Comparison of ENCODE assay signal across 14 cellular contexts in genomic region chr5:176743828-176744583, GRCh38.
DNase-seq lines count a peak whose midpoint lies in the region; ATAC-seq and TF ChIP-seq lines count a peak whose summit lies in the region.
"Had no signal": no experiment of that assay in that cellular context is flagged by ENCODE, and none has a peak within 500 bp of the region (broad histone marks: within the 10 kb centered on the region; RNA-seq: fewer than 3 reads in every experiment).

No MANE protein-coding gene starts in this region.

- H3K4me1 ChIP-seq in suprapubic skin: peaks cover 15% of the 10 kb centered on the region
- peaks cover 0 to 14% (median 4%) of the 10 kb centered on the region in 3 donors for H3K4me1 ChIP-seq in gastroesophageal sphincter

- H3K27ac Mint-ChIP-seq in activated naive CD8-positive, alpha-beta T cell: no peak overlapping the region
- no peak overlapping the region for H3K27ac Mint-ChIP-seq in activated naive CD8-positive, alpha-beta T cell treated with anti-CD3 and anti-CD28 coated beads for 36 hours
- H3K27ac Mint-ChIP-seq in WTC11: no peak overlapping the region
- H3K27ac Mint-ChIP-seq: activated CD4-positive, alpha-beta T cell treated with anti-CD3 and anti-CD28 coated beads for 36 hours; activated naive CD4-positive, alpha-beta T cell treated with anti-CD3 and anti-CD28 coated beads, Interleukin-2, amount 10 ng/mL, durations not matched to agents 7 days and 5 days had no signal

- no peaks in the 10 kb centered on the region for H3K9me3 Mint-ChIP-seq in activated naive CD8-positive, alpha-beta T cell (ENCODE audit: low read depth)
- H3K9me3 Mint-ChIP-seq in activated naive CD8-positive, alpha-beta T cell treated with anti-CD3 and anti-CD28 coated beads for 36 hours: no peaks in the 10 kb centered on the region
- no peaks in the 10 kb centered on the region for H3K9me3 Mint-ChIP-seq in WTC11
- H3K9me3 Mint-ChIP-seq: activated naive CD4-positive, alpha-beta T cell treated with anti-CD3 and anti-CD28 coated beads, Interleukin-2, amount 10 ng/mL, durations not matched to agents 7 days and 5 days had no signal

- DNase-seq in activated naive CD8-positive, alpha-beta T cell treated with anti-CD3 and anti-CD28 coated beads for 36 hours: no peak
- DNase-seq in WTC11 (ENCODE audit: low spot score) (no peak), islet precursor cell (peak; percentile 50), suprapubic skin (ENCODE audit: low spot score in 2 of 2) (peak; percentile 34 to 51)
- DNase-seq: activated CD4-positive, alpha-beta T cell treated with anti-CD3 and anti-CD28 coated beads for 36 hours; activated naive CD4-positive, alpha-beta T cell treated with anti-CD3 and anti-CD28 coated beads, Interleukin-2, amount 10 ng/mL, durations not matched to agents 7 days and 5 days; NCI-H2171 treated with DMSO at 0.1 percent for 48 hours; SHP77; transverse colon had no signal

- TF ChIP-seq CTCF in WTC11 (IDR thresholded peaks at IDR 0.05) (no peak), suprapubic skin (IDR thresholded peaks at IDR 0.05) (no peak), gastroesophageal sphincter (IDR thresholded peaks at IDR 0.05) (no peak)

- H3K9me3 ChIP-seq in suprapubic skin (no peaks in the 10 kb centered on the region), gastroesophageal sphincter (no peaks in the 10 kb centered on the region)
- H3K9me3 ChIP-seq: BLaER1, transverse colon had no signal

- H3K27me3 Mint-ChIP-seq in activated naive CD8-positive, alpha-beta T cell: peaks cover 48% of the 10 kb centered on the region
- peaks cover 95% of the 10 kb centered on the region for H3K27me3 Mint-ChIP-seq in activated naive CD8-positive, alpha-beta T cell treated with anti-CD3 and anti-CD28 coated beads for 36 hours
- peaks cover 41% of the 10 kb centered on the region for H3K27me3 Mint-ChIP-seq in WTC11 (ENCODE audit: low read depth)

- H3K4me1 Mint-ChIP-seq in activated naive CD8-positive, alpha-beta T cell (ENCODE audit: low read depth): peaks cover 30% of the 10 kb centered on the region
- peaks cover 10% of the 10 kb centered on the region for H3K4me1 Mint-ChIP-seq in activated naive CD8-positive, alpha-beta T cell treated with anti-CD3 and anti-CD28 coated beads for 36 hours
- peaks cover 67% of the 10 kb centered on the region for H3K4me1 Mint-ChIP-seq in WTC11

- H3K36me3 ChIP-seq in suprapubic skin (no peaks in the 10 kb centered on the region), gastroesophageal sphincter (no peaks in the 10 kb centered on the region)
- H3K36me3 ChIP-seq: BLaER1, transverse colon had no signal

- CTCF ChIA-PET in WTC11 (lab: Charles Lee): interaction anchor here (0.6 to 8.1 kb wide), 28 partner anchors 8 to 328 kb away, joined by 3 to 106 read pairs (median 6); partner anchors contain the start of gene TSPAN17

- no peaks in the 10 kb centered on the region for H3K36me3 Mint-ChIP-seq in activated naive CD8-positive, alpha-beta T cell
- no peaks in the 10 kb centered on the region for H3K36me3 Mint-ChIP-seq in activated naive CD8-positive, alpha-beta T cell treated with anti-CD3 and anti-CD28 coated beads for 36 hours
- H3K36me3 Mint-ChIP-seq in WTC11: no peaks in the 10 kb centered on the region
- H3K36me3 Mint-ChIP-seq: activated naive CD4-positive, alpha-beta T cell treated with anti-CD3 and anti-CD28 coated beads, Interleukin-2, amount 10 ng/mL, durations not matched to agents 7 days and 5 days had no signal

- POLR2A ChIA-PET in WTC11 (lab: Charles Lee): interaction anchor here (0.7 kb wide), 1 partner anchor 42 kb away, joined by 3 read pairs; no protein-coding TSS in a partner anchor

- H3K4me3 Mint-ChIP-seq in activated naive CD8-positive, alpha-beta T cell: peak overlapping the region; percentile 52
- no peak overlapping the region for H3K4me3 Mint-ChIP-seq in activated naive CD8-positive, alpha-beta T cell treated with anti-CD3 and anti-CD28 coated beads for 36 hours
- peak overlapping the region; percentile 70 for H3K4me3 Mint-ChIP-seq in WTC11
- H3K4me3 Mint-ChIP-seq: activated CD4-positive, alpha-beta T cell treated with anti-CD3 and anti-CD28 coated beads for 36 hours; activated naive CD4-positive, alpha-beta T cell treated with anti-CD3 and anti-CD28 coated beads, Interleukin-2, amount 10 ng/mL, durations not matched to agents 7 days and 5 days had no signal

- 41% methylated on average over 17 of the region's 27 CpGs for WGBS in suprapubic skin
- 23 to 44% methylated on average over 4 to 7 of the region's 27 CpGs for WGBS in gastroesophageal sphincter (ENCODE audit: low coverage in 1 of 2), 2 donors

- H3K27ac ChIP-seq in suprapubic skin: no peak overlapping the region
- H3K27ac ChIP-seq in gastroesophageal sphincter: no peak overlapping the region
- H3K27ac ChIP-seq: BLaER1, transverse colon had no signal

- H3K4me3 ChIP-seq in suprapubic skin (no peak overlapping the region), gastroesophageal sphincter (peak overlapping the region in 1 of 2 donors; percentile 30)
- H3K4me3 ChIP-seq: BLaER1 had no signal

- H3K27me3 ChIP-seq in suprapubic skin: peaks cover 96% of the 10 kb centered on the region
- H3K27me3 ChIP-seq in gastroesophageal sphincter: peaks cover 100% of the 10 kb centered on the region

- no peak for TF ChIP-seq POLR2A in suprapubic skin (IDR thresholded peaks at IDR 0.05)
- TF ChIP-seq POLR2A in gastroesophageal sphincter (IDR thresholded peaks at IDR 0.05): no peak

- ATAC-seq in WTC11: no peak
- no peak for ATAC-seq in gastroesophageal sphincter
- ATAC-seq in HG03039 (IDR thresholded peaks at IDR 0.05; ENCODE audit: unreplicated experiment): no peak
- ATAC-seq in GM21786 (IDR thresholded peaks at IDR 0.05; ENCODE audit: unreplicated experiment): no peak
- ATAC-seq: activated CD4-positive, alpha-beta T cell treated with anti-CD3 and anti-CD28 coated beads for 36 hours had no signal

- TF ChIP-seq EP300 in suprapubic skin (IDR thresholded peaks at IDR 0.05) (no peak), gastroesophageal sphincter (IDR thresholded peaks at IDR 0.05) (no peak)

TF ChIP-seq in WTC11, 78 proteins besides CTCF, POLR2A, EP300 and RAD21:
- 0 out of 2 replicates have a peak, but pooled peaks have one; percentile 30 for TF ChIP-seq FOXK1 (CRISPR knock-in tag; IDR thresholded peaks at IDR 0.05)
- TF ChIP-seq, protein P1, sequence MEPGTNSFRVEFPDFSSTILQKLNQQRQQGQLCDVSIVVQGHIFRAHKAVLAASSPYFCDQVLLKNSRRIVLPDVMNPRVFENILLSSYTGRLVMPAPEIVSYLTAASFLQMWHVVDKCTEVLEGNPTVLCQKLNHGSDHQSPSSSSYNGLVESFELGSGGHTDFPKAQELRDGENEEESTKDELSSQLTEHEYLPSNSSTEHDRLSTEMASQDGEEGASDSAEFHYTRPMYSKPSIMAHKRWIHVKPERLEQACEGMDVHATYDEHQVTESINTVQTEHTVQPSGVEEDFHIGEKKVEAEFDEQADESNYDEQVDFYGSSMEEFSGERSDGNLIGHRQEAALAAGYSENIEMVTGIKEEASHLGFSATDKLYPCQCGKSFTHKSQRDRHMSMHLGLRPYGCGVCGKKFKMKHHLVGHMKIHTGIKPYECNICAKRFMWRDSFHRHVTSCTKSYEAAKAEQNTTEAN (CRISPR knock-in tag; IDR thresholded peaks at IDR 0.05): peak; percentile 93; the same call in 1 of the 2 replicates
- 0 out of 2 replicates have a peak, but pooled peaks have one; percentile 33 for TF ChIP-seq IRF1 (CRISPR knock-in tag; IDR thresholded peaks at IDR 0.05)
- TF ChIP-seq, protein P2, sequence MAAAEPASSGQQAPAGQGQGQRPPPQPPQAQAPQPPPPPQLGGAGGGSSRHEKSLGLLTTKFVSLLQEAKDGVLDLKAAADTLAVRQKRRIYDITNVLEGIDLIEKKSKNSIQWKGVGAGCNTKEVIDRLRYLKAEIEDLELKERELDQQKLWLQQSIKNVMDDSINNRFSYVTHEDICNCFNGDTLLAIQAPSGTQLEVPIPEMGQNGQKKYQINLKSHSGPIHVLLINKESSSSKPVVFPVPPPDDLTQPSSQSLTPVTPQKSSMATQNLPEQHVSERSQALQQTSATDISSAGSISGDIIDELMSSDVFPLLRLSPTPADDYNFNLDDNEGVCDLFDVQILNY (CRISPR knock-in tag; IDR thresholded peaks at IDR 0.05): no peak
- TF ChIP-seq ZNF232 (CRISPR knock-in tag; IDR thresholded peaks at IDR 0.05): 0 out of 2 replicates have a peak, but pooled peaks have one; percentile 43
- TF ChIP-seq ATF3 (CRISPR knock-in tag; conservative IDR thresholded peaks at IDR 0.05): no peak

Comparison
In these comparisons a context has a peak if more than half of its experiments do, and no peak if none do; other contexts are left out.
1. DNase-seq: peak in islet precursor cell (single experiment) and suprapubic skin (2 of 2); none in activated naive CD8-positive, alpha-beta T cell treated with anti-CD3 and anti-CD28 coated beads for 36 hours (single experiment) and WTC11 (single experiment).